1 cellular context compared by ENCODE assay signal in the genomic region with DNA sequence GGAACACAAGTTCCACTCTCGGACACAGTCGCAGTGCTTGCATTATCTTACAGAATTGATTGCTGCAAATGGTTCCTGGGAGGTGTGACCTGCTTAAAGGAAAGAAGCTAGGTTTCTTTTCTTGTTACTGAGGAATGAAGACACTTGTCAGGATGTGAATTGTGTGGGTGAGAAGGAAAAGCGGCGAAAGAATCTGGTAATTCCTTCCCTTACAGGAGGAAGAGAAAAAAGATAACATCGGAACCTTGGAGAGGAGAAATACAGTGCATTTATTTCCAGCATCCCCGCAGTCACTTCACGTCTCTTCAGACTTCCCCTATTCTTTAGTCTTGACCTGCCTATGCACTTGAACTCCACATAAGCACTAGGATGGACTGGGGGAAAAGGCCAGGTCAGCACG.
TF ChIP-seq lines count a peak whose summit lies in the region.

No MANE protein-coding gene starts in this region.

TF ChIP-seq in H1, 55 proteins besides CTCF, POLR2A, EP300 and RAD21 (continued from another document):
- TF ChIP-seq CHD1 (IDR thresholded peaks at IDR 0.05; ENCODE audit: low read depth, low read length): no peak
- TF ChIP-seq CBX5 (IDR thresholded peaks at IDR 0.05; ENCODE audit: low read depth, low read length): no peak
- TF ChIP-seq FOSL1 (IDR thresholded peaks at IDR 0.05; ENCODE audit: insufficient read depth, low read depth, low read length): no peak
- TF ChIP-seq HDAC6 (IDR thresholded peaks at IDR 0.05; ENCODE audit: low read depth, low read length): no peak
- no peak for TF ChIP-seq ATF2 (IDR thresholded peaks at IDR 0.05; ENCODE audit: low read length)
- TF ChIP-seq TEAD4 (IDR thresholded peaks at IDR 0.05; ENCODE audit: low read depth, low read length): no peak
- TF ChIP-seq GTF2F1 (IDR thresholded peaks at IDR 0.05; ENCODE audit: borderline replicate concordance, low read depth, low read length): no peak
- no peak for TF ChIP-seq KDM4A (IDR thresholded peaks at IDR 0.05; ENCODE audit: low read depth, low read length, severe bottlenecking)
